8 cellular contexts compared by ENCODE assay signal in genomic region chr5:165630211-165630866, GRCh38.
DNase-seq lines count a peak whose midpoint lies in the region; ATAC-seq, FAIRE-seq and TF ChIP-seq lines count a peak whose summit lies in the region.

No MANE protein-coding gene starts in this region.

- H3K27ac ChIP-seq in GM23338 (ENCODE audit: low read depth) (no peak overlapping the region), endothelial cell of umbilical vein (ENCODE audit: insufficient read depth, low read depth, low read length) (no peak overlapping the region)

- FAIRE-seq in endothelial cell of umbilical vein (lab: Jason Lieb, UNC) = no peak

- H3K9ac ChIP-seq in endothelial cell of umbilical vein (replicated peaks; ENCODE audit: extremely low read depth, insufficient read depth, low read length) = no peak overlapping the region

- H3K4me3 Mint-ChIP-seq in activated CD4-positive, alpha-beta T cell treated with anti-CD3 and anti-CD28 coated beads, Interleukin-2, amount 10 ng/mL, durations not matched to agents 24 days and 14 days = no peak overlapping the region
- no peak overlapping the region for H3K4me3 Mint-ChIP-seq in GM23338

- no TSS peak for BruUV-seq in endothelial cell of umbilical vein (replicated peaks; lab: Mats Ljungman, UMichigan)

- no peak overlapping the region for H2AFZ ChIP-seq in GM23338
- H2AFZ ChIP-seq in endothelial cell of umbilical vein (ENCODE audit: low read depth, low read length) = peak overlapping the region; percentile 50

- no peaks in the 10 kb centered on the region for H4K20me1 ChIP-seq in GM23338 (replicated peaks; ENCODE audit: insufficient read depth)
- H4K20me1 ChIP-seq in endothelial cell of umbilical vein (replicated peaks; ENCODE audit: control insufficient read depth, extremely low read depth, insufficient read depth, low read length) = no peaks in the 10 kb centered on the region

- no peaks in the 10 kb centered on the region for H3K36me3 Mint-ChIP-seq in activated CD4-positive, alpha-beta T cell treated with anti-CD3 and anti-CD28 coated beads, Interleukin-2, amount 10 ng/mL, durations not matched to agents 24 days and 14 days (ENCODE audit: low read depth)
- H3K36me3 Mint-ChIP-seq in GM23338 (ENCODE audit: low read depth) = no peaks in the 10 kb centered on the region

- no peak overlapping the region for H3K27ac Mint-ChIP-seq in activated CD4-positive, alpha-beta T cell treated with anti-CD3 and anti-CD28 coated beads, Interleukin-2, amount 10 ng/mL, durations not matched to agents 24 days and 14 days
- no peak overlapping the region for H3K27ac Mint-ChIP-seq in GM23338

- no peaks in the 10 kb centered on the region for H3K79me2 ChIP-seq in GM23338 (replicated peaks; ENCODE audit: insufficient read depth)
- no peaks in the 10 kb centered on the region for H3K79me2 ChIP-seq in endothelial cell of umbilical vein (ENCODE audit: control insufficient read depth, insufficient read depth, low read length)

- dilution Hi-C loops in endothelial cell of umbilical vein (cut with MboI; ENCODE audit: extremely low pct_ligation_motif_present, low sequenced_read_pairs) = no loop called here

- peaks cover 31% of the 10 kb centered on the region for H3K4me1 ChIP-seq in GM23338 (ENCODE audit: insufficient read depth)
- no peaks in the 10 kb centered on the region for H3K4me1 ChIP-seq in endothelial cell of umbilical vein (ENCODE audit: control insufficient read depth, extremely low read depth, insufficient read depth, low read length)

- H3K27me3 ChIP-seq in GM23338 (ENCODE audit: insufficient read depth) (no peaks in the 10 kb centered on the region), endothelial cell of umbilical vein (ENCODE audit: control insufficient read depth in 2 of 2, insufficient read depth in 2 of 2, low read length in 2 of 2) (no peaks in the 10 kb centered on the region)

- no peak overlapping the region for H3K4me3 ChIP-seq in GM23338
- H3K4me3 ChIP-seq in endothelial cell of umbilical vein (replicated peaks in 1 of 3; ENCODE audit: insufficient read depth in 1 of 3, low read depth in 1 of 3, low read length in 3 of 3) = no peak overlapping the region

- H3K4me1 Mint-ChIP-seq in activated CD4-positive, alpha-beta T cell treated with anti-CD3 and anti-CD28 coated beads, Interleukin-2, amount 10 ng/mL, durations not matched to agents 24 days and 14 days = no peaks in the 10 kb centered on the region
- peaks cover 24% of the 10 kb centered on the region for H3K4me1 Mint-ChIP-seq in GM23338

- no peaks in the 10 kb centered on the region for H3K9me1 ChIP-seq in endothelial cell of umbilical vein (replicated peaks; ENCODE audit: control insufficient read depth, extremely low read depth, insufficient read depth, low read length)

- no peak for TF ChIP-seq POLR2A in endothelial cell of umbilical vein (IDR thresholded peaks at IDR 0.05; ENCODE audit: low read depth, low read length)

- no peaks in the 10 kb centered on the region for H3K27me3 Mint-ChIP-seq in activated CD4-positive, alpha-beta T cell treated with anti-CD3 and anti-CD28 coated beads, Interleukin-2, amount 10 ng/mL, durations not matched to agents 24 days and 14 days
- peaks cover 4% of the 10 kb centered on the region for H3K27me3 Mint-ChIP-seq in GM23338 (ENCODE audit: insufficient read depth, low read depth, poor library complexity)

- no peak overlapping the region for H3K4me2 ChIP-seq in GM23338
- no peak overlapping the region for H3K4me2 ChIP-seq in endothelial cell of umbilical vein (ENCODE audit: insufficient read depth, low read length)

- CTCF ChIA-PET in endothelial cell of umbilical vein (lab: Charles Lee) = interaction anchor here (0.8 to 1.3 kb wide), 2 partner anchors 11 to 72 kb away, joined by 3 read pairs; no protein-coding TSS in a partner anchor

- H3K9me3 ChIP-seq in endothelial cell of umbilical vein (replicated peaks; ENCODE audit: control insufficient read depth, insufficient read depth, low read length) = no peaks in the 10 kb centered on the region

- H3K9me3 Mint-ChIP-seq in activated CD4-positive, alpha-beta T cell treated with anti-CD3 and anti-CD28 coated beads, Interleukin-2, amount 10 ng/mL, durations not matched to agents 24 days and 14 days = no peaks in the 10 kb centered on the region
- no peaks in the 10 kb centered on the region for H3K9me3 Mint-ChIP-seq in GM23338

- ATAC-seq in GM23338 = peak; percentile 98

- POLR2A ChIA-PET in endothelial cell of umbilical vein (lab: Charles Lee) = no interaction called here

- no peaks in the 10 kb centered on the region for H3K9me2 ChIP-seq in GM23338 (ENCODE audit: insufficient read depth)

- peak; percentile 68 for DNase-seq in activated CD4-positive, alpha-beta T cell treated with anti-CD3 and anti-CD28 coated beads, Interleukin-2, amount 10 ng/mL, durations not matched to agents 24 days and 14 days
- DNase-seq in activated CD4-positive, alpha-beta T cell treated with anti-CD3 and anti-CD28 coated beads for 1 hour = no peak
- peak; percentile 91 for DNase-seq in GM23338 (ENCODE audit: low spot score)
- peak; percentile 56 to 76 for DNase-seq in Kasumi-1 (lab: John Stamatoyannopoulos, UW)
- DNase-seq in SHP77 treated with DMSO at 0.1 percent for 48 hours (lab: John Stamatoyannopoulos, UW) = peak; percentile 19
- peak; percentile 29 for DNase-seq in endothelial cell of umbilical vein (ENCODE audit: low read depth, low spot score)
- peak; percentile 39 for DNase-seq in mucosa of gallbladder (ENCODE audit: low spot score)
- DNase-seq in epidermal melanocyte (ENCODE audit: insufficient read length, low spot score) = no peak

- H3K36me3 ChIP-seq in GM23338 (ENCODE audit: insufficient read depth) (no peaks in the 10 kb centered on the region), endothelial cell of umbilical vein (ENCODE audit: control insufficient read depth in 2 of 2, extremely low read depth in 1 of 2, insufficient read depth in 2 of 2, low read length in 2 of 2) (no peaks in the 10 kb centered on the region)

- intact Hi-C loops in activated CD4-positive, alpha-beta T cell treated with anti-CD3 and anti-CD28 coated beads, Interleukin-2, amount 10 ng/mL, durations not matched to agents 24 days and 14 days (cut with micrococcal nuclease) = no loop called here
- intact Hi-C loops in endothelial cell of umbilical vein (cut with micrococcal nuclease) = no loop called here

- TF ChIP-seq CTCF in GM23338 (conservative IDR thresholded peaks at IDR 0.05; ENCODE audit: low read depth in 2 of 2) (peak; percentile 93 to 94), endothelial cell of umbilical vein (IDR thresholded peaks at IDR 0.05; ENCODE audit: extremely low read depth in 1 of 2, insufficient read depth in 1 of 2, low read depth in 1 of 2, low read length in 2 of 2) (peak; percentile 61)

- no peaks in the 10 kb centered on the region for H3F3A ChIP-seq in GM23338 (replicated peaks; ENCODE audit: low read depth)

TF ChIP-seq in GM23338, 12 proteins besides CTCF, POLR2A, EP300 and RAD21 (continues in another document):
- TF ChIP-seq JUNB (IDR thresholded peaks at IDR 0.05; ENCODE audit: unreplicated experiment) (no peak), REST (IDR thresholded peaks at IDR 0.05; ENCODE audit: unreplicated experiment) (no peak)

TF ChIP-seq in endothelial cell of umbilical vein, 7 proteins besides CTCF, POLR2A, EP300 and RAD21:
- TF ChIP-seq MYC (IDR thresholded peaks at IDR 0.05; ENCODE audit: low read depth, low read length) (no peak), EZH2 (IDR thresholded peaks at IDR 0.05; ENCODE audit: borderline replicate concordance, low read depth, low read length, severe bottlenecking) (no peak), JUN (IDR thresholded peaks at IDR 0.05; ENCODE audit: borderline replicate concordance, insufficient read depth, insufficient read length, low read depth) (no peak), FOS (IDR thresholded peaks at IDR 0.05; ENCODE audit: borderline replicate concordance, insufficient read depth, low read length) (no peak), MAX (IDR thresholded peaks at IDR 0.05; ENCODE audit: insufficient read depth, insufficient read length) (no peak), GATA2 (IDR thresholded peaks at IDR 0.05; ENCODE audit: insufficient read depth, insufficient read length, low read depth, low read length) (no peak), POLR2AphosphoS5 (IDR thresholded peaks at IDR 0.05; ENCODE audit: insufficient read depth, low read depth, low read length) (no peak)

Comparison
In these comparisons a context has a peak if more than half of its experiments do, and no peak if none do; other contexts are left out.
1. DNase-seq: peak in activated CD4-positive, alpha-beta T cell treated with anti-CD3 and anti-CD28 coated beads, Interleukin-2, amount 10 ng/mL, durations not matched to agents 24 days and 14 days (single experiment), GM23338 (single experiment), Kasumi-1 (2 of 2), SHP77 treated with DMSO at 0.1 percent for 48 hours (single experiment), endothelial cell of umbilical vein (single experiment) and mucosa of gallbladder (single experiment); none in activated CD4-positive, alpha-beta T cell treated with anti-CD3 and anti-CD28 coated beads for 1 hour (single experiment) and epidermal melanocyte (single experiment).